ENCODE assay signal across 9 cellular contexts in genomic region chr17:74757931-74758845, GRCh38. TPM values are rescaled to one million over a fixed set of nuclear protein-coding genes. Genes with fewer than 3 reads are reported as not detected.
A peak's percentile ranks its signal among the peaks of the same experiment; 100 is the strongest.
DNase-seq lines count a peak whose midpoint lies in the region; ATAC-seq and TF ChIP-seq lines count a peak whose summit lies in the region.
"Had no signal": no experiment of that assay in that cellular context is flagged by ENCODE, and none has a peak within 500 bp of the region (broad histone marks: within the 10 kb centered on the region; RNA-seq: fewer than 3 reads in every experiment).

No MANE protein-coding gene starts in this region.

- no peaks in the 10 kb centered on the region for H3K9me3 Mint-ChIP-seq in central memory CD8-positive, alpha-beta T cell

- peaks cover 76 to 100% (median 94%) of the 10 kb centered on the region in 10 experiments for H3K4me1 ChIP-seq in BLaER1 treated with 17β-estradiol and CSF1 and Interleukin-3, amounts not matched to agents 10 nM and 100 nM
- H3K4me1 ChIP-seq in Loucy (ENCODE audit: insufficient read depth, low read length, poor library complexity, severe bottlenecking): peaks cover 73% of the 10 kb centered on the region
- H3K4me1 ChIP-seq in mucosa of stomach (ENCODE audit: control insufficient read depth, insufficient read depth, low read length): peaks cover 72% of the 10 kb centered on the region

- peaks cover 40% of the 10 kb centered on the region for H3K36me3 Mint-ChIP-seq in central memory CD8-positive, alpha-beta T cell (ENCODE audit: insufficient read depth)

- H3K4me1 Mint-ChIP-seq in central memory CD8-positive, alpha-beta T cell: peaks cover 73% of the 10 kb centered on the region

- H3F3A ChIP-seq in Loucy (ENCODE audit: low read depth): no peaks in the 10 kb centered on the region

- no peaks in the 10 kb centered on the region for H3K27me3 ChIP-seq in BLaER1 treated with 17β-estradiol and CSF1 and Interleukin-3, amounts not matched to agents 10 nM and 100 nM
- H3K27me3 ChIP-seq in Loucy (ENCODE audit: insufficient read depth, low read length, poor library complexity, severe bottlenecking): no peaks in the 10 kb centered on the region
- H3K27me3 ChIP-seq in mucosa of stomach (ENCODE audit: control insufficient read depth, insufficient read depth, low read length): no peaks in the 10 kb centered on the region
- H3K27me3 ChIP-seq: brain microvascular endothelial cell had no signal

- H3K4me2 ChIP-seq in BLaER1 treated with 17β-estradiol and CSF1 and Interleukin-3, amounts not matched to agents 10 nM and 100 nM: peak overlapping the region; percentile 88 to 100 (median 96)
- peak overlapping the region; percentile 80 for H3K4me2 ChIP-seq in Loucy (ENCODE audit: low read depth, low read length, poor library complexity, severe bottlenecking)

- no peak for DNase-seq in central memory CD8-positive, alpha-beta T cell (ENCODE audit: low spot score in 2 of 2)
- no peak for DNase-seq in GM10248 (ENCODE audit: extremely low spot score)
- DNase-seq in NCI-H2081 (lab: John Stamatoyannopoulos, UW): no peak
- no peak for DNase-seq in H4 (ENCODE audit: low spot score)
- DNase-seq in cerebellar cortex (ENCODE audit: low spot score): no peak
- DNase-seq: brain microvascular endothelial cell had no signal

- H3K9me2 ChIP-seq in Loucy (replicated peaks; ENCODE audit: low read depth, low read length): no peaks in the 10 kb centered on the region

- peak overlapping the region; percentile 90 for H3K27ac Mint-ChIP-seq in central memory CD8-positive, alpha-beta T cell (ENCODE audit: low read depth)

- POLR2A ChIA-PET in GM10248 (lab: Yijun Ruan, JAX): no interaction called here

- H4K20me1 ChIP-seq in BLaER1 treated with 17β-estradiol and CSF1 and Interleukin-3, amounts not matched to agents 10 nM and 100 nM: peaks cover 90 to 100% (median 99%) of the 10 kb centered on the region in 11 experiments
- peaks cover 94% of the 10 kb centered on the region for H4K20me1 ChIP-seq in Loucy (ENCODE audit: insufficient read depth, low read length, poor library complexity, severe bottlenecking)

- H3K9ac ChIP-seq in BLaER1 treated with 17β-estradiol and CSF1 and Interleukin-3, amounts not matched to agents 10 nM and 100 nM: peak overlapping the region; percentile 31 to 84 (median 71); a peak in 20 of 22 replicates
- H3K9ac ChIP-seq in Loucy (ENCODE audit: low read depth, low read length, poor library complexity, severe bottlenecking): peak overlapping the region; percentile 71
- peak overlapping the region; percentile 4 for H3K9ac ChIP-seq in mucosa of stomach (ENCODE audit: low read length)

- CTCF ChIA-PET in GM10248 (lab: Yijun Ruan, JAX): interaction anchor here (2.1 to 9.2 kb wide), 7 partner anchors 8 to 101 kb away, joined by 5 to 82 read pairs (median 17); partner anchors contain the start of gene RAB37

- H2AFZ ChIP-seq in Loucy (ENCODE audit: low read length): no peak overlapping the region

- H3K4me3 Mint-ChIP-seq in central memory CD8-positive, alpha-beta T cell: peak overlapping the region; percentile 100

- H3K9me3 ChIP-seq in BLaER1 treated with 17β-estradiol and CSF1 and Interleukin-3, amounts not matched to agents 10 nM and 100 nM (replicated peaks in 1 of 11): no peaks in the 10 kb centered on the region
- H3K9me3 ChIP-seq in Loucy (ENCODE audit: insufficient read depth, low read depth, low read length) (no peaks in the 10 kb centered on the region), mucosa of stomach (ENCODE audit: control insufficient read depth, low read length) (no peaks in the 10 kb centered on the region)

- H3K27ac ChIP-seq in BLaER1 treated with 17β-estradiol and CSF1 and Interleukin-3, amounts not matched to agents 10 nM and 100 nM: peak overlapping the region in 10 of 11 experiments; percentile 14 to 96 (median 82); a peak in 19 of 22 replicates
- H3K27ac ChIP-seq: brain microvascular endothelial cell had no signal

- peaks cover 0 to 62% (median 19%) of the 10 kb centered on the region in 11 experiments; a peak in 13 of 22 replicates for H3K36me3 ChIP-seq in BLaER1 treated with 17β-estradiol and CSF1 and Interleukin-3, amounts not matched to agents 10 nM and 100 nM
- peaks cover 37% of the 10 kb centered on the region; the same call in 1 of the 2 replicates for H3K36me3 ChIP-seq in Loucy (ENCODE audit: insufficient read depth, low read length)
- H3K36me3 ChIP-seq in mucosa of stomach (ENCODE audit: control insufficient read depth, insufficient read depth, low read length): peaks cover 8% of the 10 kb centered on the region
- H3K36me3 ChIP-seq: brain microvascular endothelial cell had no signal

- H3K79me2 ChIP-seq in Loucy (ENCODE audit: insufficient read depth, low read length): peaks cover 99% of the 10 kb centered on the region

- ATAC-seq in central memory CD8-positive, alpha-beta T cell (replicated peaks; ENCODE audit: extremely low read depth, poor library complexity, severe bottlenecking): no peak

- TF ChIP-seq CTCF in Loucy (conservative IDR thresholded peaks at IDR 0.05; ENCODE audit: low read length) (no peak), GM10248 (IDR thresholded peaks at IDR 0.05; ENCODE audit: control extremely low read depth, extremely low read depth, low read depth, missing control alignments) (no peak)

- H3K27me3 Mint-ChIP-seq in central memory CD8-positive, alpha-beta T cell: no peaks in the 10 kb centered on the region

- peak overlapping the region in 9 of 10 experiments; percentile 4 to 60 (median 46); a peak in 17 of 20 replicates for H3K4me3 ChIP-seq in BLaER1 treated with 17β-estradiol and CSF1 and Interleukin-3, amounts not matched to agents 10 nM and 100 nM
- H3K4me3 ChIP-seq in Loucy (ENCODE audit: low read length, poor library complexity, severe bottlenecking) (peak overlapping the region; percentile 70), mucosa of stomach (ENCODE audit: low read length) (peak overlapping the region; percentile 1)

RNA-seq across cellular contexts. Expression of gene NHERF1, which starts 9.8 kb away (rescaled TPM):
- 28.2 and 34.0 TPM in 2 replicates for total RNA-seq in H4 (2014; rRNA removed; shearing (Covaris generic))

RNA-seq across cellular contexts. Expression of gene NAT9, which starts 18.0 kb away (rescaled TPM):
- total RNA-seq in H4 (2014; rRNA removed; shearing (Covaris generic)): 25.3 and 35.8 TPM in 2 replicates

RNA-seq across cellular contexts. Expression of gene RAB37, which starts 21.1 kb away (rescaled TPM):
- total RNA-seq in H4 (2014; rRNA removed; shearing (Covaris generic)): not detected in 2 replicates

RNA-seq across cellular contexts. Expression of gene CD300LF, which starts 45.5 kb away (rescaled TPM):
- not detected in 2 replicates for total RNA-seq in H4 (2014; rRNA removed; shearing (Covaris generic))

Comparison
In these comparisons a context has a peak if more than half of its experiments do, and no peak if none do; other contexts are left out.
1. H3K4me3 ChIP-seq: peak in every context shown above with its lines; median percentile 70 in Loucy; 46 in BLaER1 treated with 17β-estradiol and CSF1 and Interleukin-3, amounts not matched to agents 10 nM and 100 nM; 1 in mucosa of stomach.
2. H3K9ac ChIP-seq: peak in every context shown above with its lines; median percentile 71 in BLaER1 treated with 17β-estradiol and CSF1 and Interleukin-3, amounts not matched to agents 10 nM and 100 nM; 71 in Loucy; 4 in mucosa of stomach.